Comparison of ENCODE assay signal across 29 cellular contexts in the genomic region with DNA sequence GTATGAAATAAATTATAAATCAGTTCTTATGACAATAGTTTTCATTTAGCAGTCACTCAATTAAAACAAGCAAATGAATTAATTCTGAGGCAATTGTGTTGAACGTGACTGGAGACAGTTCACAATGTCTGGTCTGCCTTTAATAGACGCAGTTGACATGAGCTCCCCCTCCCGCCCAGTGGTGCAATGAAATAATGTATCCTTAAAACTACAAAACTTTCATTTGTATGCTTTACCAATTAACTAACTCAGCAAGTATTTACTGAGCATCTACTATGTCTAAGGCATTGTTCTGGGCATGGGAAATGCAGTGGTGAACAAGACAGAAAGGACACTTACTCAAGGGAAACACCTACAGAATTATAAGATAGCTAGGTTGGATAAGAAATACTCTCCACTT. TPM values are rescaled to one million over a fixed set of nuclear protein-coding genes. Genes with fewer than 3 reads are reported as not detected.
"Had no signal": no experiment of that assay in that cellular context is flagged by ENCODE, and none has a peak within 500 bp of the region (broad histone marks: within the 10 kb centered on the region; RNA-seq: fewer than 3 reads in every experiment).

No MANE protein-coding gene starts in this region.

- ATAC-seq: activated CD8-positive, alpha-beta T cell treated with anti-CD3 and anti-CD28 coated beads, Interleukin-2, amount 10 ng/mL, durations not matched to agents 7 days and 5 days; activated naive CD4-positive, alpha-beta T cell treated with anti-CD3 and anti-CD28 coated beads, Interleukin-2, amount 50 U/mL, for 72 hours; activated naive CD8-positive, alpha-beta T cell treated with anti-CD3 and anti-CD28 coated beads, Interleukin-2, amount 50 U/mL, for 24 hours; PC-3; WTC11 had no signal

- H3K9me3 Mint-ChIP-seq: activated naive CD8-positive, alpha-beta T cell treated with anti-CD3 and anti-CD28 coated beads, Interleukin-2, amount 50 U/mL, for 24 hours; brain; T-helper 2 cell treated with Interferon-gamma antibody and Interleukin-4, amounts not matched to agents 5 μg/mL and 100 μg/mL, for 36 hours; WTC11 had no signal

- H3K27me3 ChIP-seq: cardiac muscle cell had no signal

- H3K27ac Mint-ChIP-seq: activated CD8-positive, alpha-beta T cell treated with anti-CD3 and anti-CD28 coated beads, Interleukin-2, amount 10 ng/mL, durations not matched to agents 7 days and 5 days; activated naive CD4-positive, alpha-beta T cell treated with anti-CD3 and anti-CD28 coated beads, Interleukin-2, amount 50 U/mL, for 72 hours; activated naive CD8-positive, alpha-beta T cell treated with anti-CD3 and anti-CD28 coated beads, Interleukin-2, amount 50 U/mL, for 24 hours; brain; T-helper 2 cell treated with Interferon-gamma antibody and Interleukin-4, amounts not matched to agents 5 μg/mL and 100 μg/mL, for 36 hours; WTC11 had no signal

- H3K27ac ChIP-seq: cardiac muscle cell had no signal

- H3K4me3 ChIP-seq: cardiac muscle cell, MG63 had no signal

- H3K4me1 Mint-ChIP-seq: activated naive CD8-positive, alpha-beta T cell treated with anti-CD3 and anti-CD28 coated beads, Interleukin-2, amount 50 U/mL, for 24 hours had no signal

- H3K4me3 Mint-ChIP-seq: activated CD8-positive, alpha-beta T cell treated with anti-CD3 and anti-CD28 coated beads, Interleukin-2, amount 10 ng/mL, durations not matched to agents 7 days and 5 days; activated naive CD8-positive, alpha-beta T cell treated with anti-CD3 and anti-CD28 coated beads, Interleukin-2, amount 50 U/mL, for 24 hours; brain; T-helper 2 cell treated with Interferon-gamma antibody and Interleukin-4, amounts not matched to agents 5 μg/mL and 100 μg/mL, for 36 hours; WTC11 had no signal

- H3K9me3 ChIP-seq: MG63 had no signal

- DNase-seq: activated CD4-positive, alpha-beta T cell treated with anti-CD3 and anti-CD28 coated beads for 48 hours; activated CD4-positive, alpha-beta T cell treated with anti-CD3 and anti-CD28 coated beads, Interleukin-2, amount 50 U/mL, for 4 hours; activated CD4-positive, CD25-positive, alpha-beta regulatory T cell treated with anti-CD3 and anti-CD28 coated beads, Interleukin-2, amount 50 U/mL, for 72 hours; activated CD8-positive, alpha-beta memory T cell treated with anti-CD3 and anti-CD28 coated beads, Interleukin-2, amount 50 U/mL, for 48 hours; activated CD8-positive, alpha-beta T cell treated with anti-CD3 and anti-CD28 coated beads, Interleukin-2, amount 10 ng/mL, durations not matched to agents 7 days and 5 days; activated effector memory CD4-positive, alpha-beta T cell treated with Interleukin-2 at 50 U/mL for 16 hours; activated naive CD4-positive, alpha-beta T cell treated with Interleukin-2 at 50 U/mL for 16 hours; activated naive CD8-positive, alpha-beta T cell treated with anti-CD3 and anti-CD28 coated beads, Interleukin-2, amount 50 U/mL, for 24 hours; activated T-cell treated with anti-CD3 and anti-CD28 coated beads, Interleukin-2, amount 50 U/mL, for 1 hour; amygdala; MG63; MV-4-11; NCI-H1092 treated with DMSO at 0.1 percent for 48 hours; NCI-H1417 treated with DMSO at 0.1 percent for 48 hours; NCI-H187; NCI-H2081; NCI-H446; NCI-H524; PC-3; SHP77 treated with DMSO at 0.1 percent for 48 hours; SW 1271 had no signal

- FAIRE-seq: astrocyte, RCC 7860 had no signal

- H3K36me3 Mint-ChIP-seq: brain, WTC11 had no signal

- H3K36me3 ChIP-seq: cardiac muscle cell, MG63 had no signal

RNA-seq across cellular contexts. Expression of gene DSC2, which starts 3.5 kb away (rescaled TPM):
- total RNA-seq: activated CD8-positive, alpha-beta T cell treated with anti-CD3 and anti-CD28 coated beads, Interleukin-2, amount 10 ng/mL, durations not matched to agents 7 days and 5 days; activated naive CD4-positive, alpha-beta T cell treated with anti-CD3 and anti-CD28 coated beads, Interleukin-2, amount 50 U/mL, for 72 hours; T-helper 1 cell treated with Interleukin-12 subunit alpha and Interleukin-12 subunit beta and Interleukin-4 antibody, amounts not matched to agents 30 ng/mL and 1 ng/mL, for 36 hours had no signal

RNA-seq across cellular contexts. Expression of gene DSC1, which starts 56.9 kb away (rescaled TPM):
- total RNA-seq: cardiac muscle cell; PC-3; T-helper 1 cell treated with Interleukin-12 subunit alpha and Interleukin-12 subunit beta and Interleukin-4 antibody, amounts not matched to agents 30 ng/mL and 1 ng/mL, for 36 hours; WTC11 had no signal
- polyA plus RNA-seq: cardiac muscle cell had no signal
